ENCODE assay signal across 19 cellular contexts in the genomic region with DNA sequence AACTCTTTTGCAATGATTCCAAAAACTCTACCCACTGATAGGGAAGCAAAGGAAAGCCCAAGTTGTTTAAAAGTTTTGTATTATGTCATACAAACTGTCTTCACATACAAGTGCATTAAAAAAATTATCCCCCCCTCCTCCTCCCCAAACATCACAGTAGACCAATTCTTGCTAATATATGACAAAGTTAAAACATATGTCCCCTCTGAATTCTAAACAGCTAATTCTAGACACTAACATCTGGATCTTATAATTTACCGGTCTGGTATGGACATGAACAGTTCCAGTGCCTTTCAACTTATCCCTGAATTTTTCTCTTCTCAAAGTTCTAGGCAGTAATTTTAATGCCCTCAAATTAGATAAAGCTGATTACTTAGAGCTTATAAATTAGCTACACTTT. TPM values are rescaled to one million over a fixed set of nuclear protein-coding genes. Genes with fewer than 3 reads are reported as not detected.
DNase-seq lines count a peak whose midpoint lies in the region; ATAC-seq and TF ChIP-seq lines count a peak whose summit lies in the region.
"Had no signal": no experiment of that assay in that cellular context is flagged by ENCODE, and none has a peak within 500 bp of the region (broad histone marks: within the 10 kb centered on the region; RNA-seq: fewer than 3 reads in every experiment).

No MANE protein-coding gene starts in this region.

- peaks cover 18% of the 10 kb centered on the region for H3K4me1 Mint-ChIP-seq in activated naive CD4-positive, alpha-beta T cell treated with anti-CD3 and anti-CD28 coated beads, Interleukin-2, amount 50 U/mL, for 24 hours
- H3K4me1 Mint-ChIP-seq in endothelial cell (ENCODE audit: unreplicated experiment) (peaks cover 7% of the 10 kb centered on the region), type B pancreatic cell (ENCODE audit: unreplicated experiment) (peaks cover 4% of the 10 kb centered on the region)
- H3K4me1 Mint-ChIP-seq: B cell had no signal

- H3K4me3 Mint-ChIP-seq in activated naive CD4-positive, alpha-beta T cell treated with anti-CD3 and anti-CD28 coated beads, Interleukin-2, amount 50 U/mL, for 24 hours, result no peak overlapping the region
- H3K4me3 Mint-ChIP-seq in endothelial cell (ENCODE audit: unreplicated experiment), result peak overlapping the region; percentile 56
- no peak overlapping the region for H3K4me3 Mint-ChIP-seq in type B pancreatic cell
- H3K4me3 Mint-ChIP-seq: B cell; CD4-positive, CD25-positive, alpha-beta regulatory T cell had no signal

- DNase-seq in activated naive CD4-positive, alpha-beta T cell treated with anti-CD3 and anti-CD28 coated beads, Interleukin-2, amount 50 U/mL, for 72 hours (ENCODE audit: low spot score in 2 of 2), result no peak
- DNase-seq in endothelial cell (ENCODE audit: low spot score), result no peak
- DNase-seq in type B pancreatic cell (ENCODE audit: extremely low spot score, unreplicated experiment), result no peak
- no peak for DNase-seq in NCI-H345 (lab: John Stamatoyannopoulos, UW)
- DNase-seq in inferior parietal cortex (ENCODE audit: extremely low spot score), result no peak
- DNase-seq: Caco-2; CD4-positive, CD25-positive, alpha-beta regulatory T cell; DMS153; GM23248; HCEC 1CT; KBM-7; MV-4-11; NCI-H1417 treated with DMSO at 0.1 percent for 48 hours; NCI-H1930; NCI-H446; RPMI8226 had no signal

- ATAC-seq in activated naive CD4-positive, alpha-beta T cell treated with anti-CD3 and anti-CD28 coated beads, Interleukin-2, amount 50 U/mL, for 72 hours, result no peak
- peak; percentile 24; the same call in 1 of the 3 replicates for ATAC-seq in SK-N-SH treated with all-trans-retinoic acid at 6 μM for 48 hours

- H3K9me3 Mint-ChIP-seq in activated naive CD4-positive, alpha-beta T cell treated with anti-CD3 and anti-CD28 coated beads, Interleukin-2, amount 50 U/mL, for 24 hours, result no peaks in the 10 kb centered on the region
- H3K9me3 Mint-ChIP-seq in activated naive CD4-positive, alpha-beta T cell treated with anti-CD3 and anti-CD28 coated beads, Interleukin-2, amount 50 U/mL, for 72 hours, result no peaks in the 10 kb centered on the region
- no peaks in the 10 kb centered on the region for H3K9me3 Mint-ChIP-seq in endothelial cell (ENCODE audit: unreplicated experiment)
- H3K9me3 Mint-ChIP-seq in type B pancreatic cell, result no peaks in the 10 kb centered on the region
- H3K9me3 Mint-ChIP-seq: CD4-positive, CD25-positive, alpha-beta regulatory T cell had no signal

- no peaks in the 10 kb centered on the region for H3K27me3 Mint-ChIP-seq in activated naive CD4-positive, alpha-beta T cell treated with anti-CD3 and anti-CD28 coated beads, Interleukin-2, amount 50 U/mL, for 24 hours
- H3K27me3 Mint-ChIP-seq in endothelial cell (ENCODE audit: unreplicated experiment), result peaks cover 2% of the 10 kb centered on the region
- no peaks in the 10 kb centered on the region for H3K27me3 Mint-ChIP-seq in type B pancreatic cell
- H3K27me3 Mint-ChIP-seq: B cell; CD4-positive, CD25-positive, alpha-beta regulatory T cell had no signal

- peaks cover 6% of the 10 kb centered on the region for H3K36me3 Mint-ChIP-seq in activated naive CD4-positive, alpha-beta T cell treated with anti-CD3 and anti-CD28 coated beads, Interleukin-2, amount 50 U/mL, for 24 hours
- H3K36me3 Mint-ChIP-seq in activated naive CD4-positive, alpha-beta T cell treated with anti-CD3 and anti-CD28 coated beads, Interleukin-2, amount 50 U/mL, for 72 hours, result peaks cover 5 to 9% of the 10 kb centered on the region in 2 donors
- H3K36me3 Mint-ChIP-seq in endothelial cell (ENCODE audit: low read depth, unreplicated experiment) (peaks cover 27% of the 10 kb centered on the region), type B pancreatic cell (peaks cover 10% of the 10 kb centered on the region)

- TF ChIP-seq CTCF in endothelial cell (IDR thresholded peaks at IDR 0.05; ENCODE audit: unreplicated experiment), result no peak
- TF ChIP-seq CTCF in type B pancreatic cell (conservative IDR thresholded peaks at IDR 0.05), result no peak

- peak overlapping the region; percentile 65 for H3K27ac Mint-ChIP-seq in activated naive CD4-positive, alpha-beta T cell treated with anti-CD3 and anti-CD28 coated beads, Interleukin-2, amount 50 U/mL, for 24 hours
- no peak overlapping the region for H3K27ac Mint-ChIP-seq in activated naive CD4-positive, alpha-beta T cell treated with anti-CD3 and anti-CD28 coated beads, Interleukin-2, amount 50 U/mL, for 72 hours
- H3K27ac Mint-ChIP-seq in endothelial cell (ENCODE audit: unreplicated experiment) (no peak overlapping the region), type B pancreatic cell (peak overlapping the region; percentile 8)
- H3K27ac Mint-ChIP-seq: B cell had no signal

TF ChIP-seq in SK-N-SH treated with all-trans-retinoic acid at 6 μM for 48 hours, 23 proteins besides CTCF, POLR2A, EP300 and RAD21 (continues in another document):
- TF ChIP-seq ZFP3 (CRISPR knock-in tag; IDR thresholded peaks at IDR 0.05), result no peak
- no peak for TF ChIP-seq SNAI2 (CRISPR knock-in tag; IDR thresholded peaks at IDR 0.05)
- no peak for TF ChIP-seq ZFP30 (CRISPR knock-in tag; IDR thresholded peaks at IDR 0.05)
- no peak for TF ChIP-seq TOX (CRISPR knock-in tag; IDR thresholded peaks at IDR 0.05; ENCODE audit: borderline replicate concordance)
- TF ChIP-seq ARNTL (CRISPR knock-in tag; IDR thresholded peaks at IDR 0.05; ENCODE audit: borderline replicate concordance, low read depth), result no peak
- no peak for TF ChIP-seq ZC3H10 (CRISPR knock-in tag; IDR thresholded peaks at IDR 0.05)
- TF ChIP-seq, protein P1, sequence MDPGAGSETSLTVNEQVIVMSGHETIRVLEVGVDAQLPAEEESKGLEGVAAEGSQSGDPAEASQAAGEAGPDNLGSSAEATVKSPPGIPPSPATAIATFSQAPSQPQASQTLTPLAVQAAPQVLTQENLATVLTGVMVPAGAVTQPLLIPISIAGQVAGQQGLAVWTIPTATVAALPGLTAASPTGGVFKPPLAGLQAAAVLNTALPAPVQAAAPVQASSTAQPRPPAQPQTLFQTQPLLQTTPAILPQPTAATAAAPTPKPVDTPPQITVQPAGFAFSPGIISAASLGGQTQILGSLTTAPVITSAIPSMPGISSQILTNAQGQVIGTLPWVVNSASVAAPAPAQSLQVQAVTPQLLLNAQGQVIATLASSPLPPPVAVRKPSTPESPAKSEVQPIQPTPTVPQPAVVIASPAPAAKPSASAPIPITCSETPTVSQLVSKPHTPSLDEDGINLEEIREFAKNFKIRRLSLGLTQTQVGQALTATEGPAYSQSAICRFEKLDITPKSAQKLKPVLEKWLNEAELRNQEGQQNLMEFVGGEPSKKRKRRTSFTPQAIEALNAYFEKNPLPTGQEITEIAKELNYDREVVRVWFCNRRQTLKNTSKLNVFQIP (CRISPR knock-in tag; IDR thresholded peaks at IDR 0.05; ENCODE audit: borderline replicate concordance, low read depth), result no peak
- TF ChIP-seq TCF4 (CRISPR knock-in tag; IDR thresholded peaks at IDR 0.05; ENCODE audit: borderline replicate concordance), result no peak
- TF ChIP-seq ZNF565 (CRISPR knock-in tag; conservative IDR thresholded peaks at IDR 0.05; ENCODE audit: low read depth), result no peak
- no peak for TF ChIP-seq OSR1 (CRISPR knock-in tag; IDR thresholded peaks at IDR 0.05)
- TF ChIP-seq ESRRG (CRISPR knock-in tag; IDR thresholded peaks at IDR 0.05), result no peak
- TF ChIP-seq GLIS3 (CRISPR knock-in tag; IDR thresholded peaks at IDR 0.05), result no peak
- TF ChIP-seq, protein P2, sequence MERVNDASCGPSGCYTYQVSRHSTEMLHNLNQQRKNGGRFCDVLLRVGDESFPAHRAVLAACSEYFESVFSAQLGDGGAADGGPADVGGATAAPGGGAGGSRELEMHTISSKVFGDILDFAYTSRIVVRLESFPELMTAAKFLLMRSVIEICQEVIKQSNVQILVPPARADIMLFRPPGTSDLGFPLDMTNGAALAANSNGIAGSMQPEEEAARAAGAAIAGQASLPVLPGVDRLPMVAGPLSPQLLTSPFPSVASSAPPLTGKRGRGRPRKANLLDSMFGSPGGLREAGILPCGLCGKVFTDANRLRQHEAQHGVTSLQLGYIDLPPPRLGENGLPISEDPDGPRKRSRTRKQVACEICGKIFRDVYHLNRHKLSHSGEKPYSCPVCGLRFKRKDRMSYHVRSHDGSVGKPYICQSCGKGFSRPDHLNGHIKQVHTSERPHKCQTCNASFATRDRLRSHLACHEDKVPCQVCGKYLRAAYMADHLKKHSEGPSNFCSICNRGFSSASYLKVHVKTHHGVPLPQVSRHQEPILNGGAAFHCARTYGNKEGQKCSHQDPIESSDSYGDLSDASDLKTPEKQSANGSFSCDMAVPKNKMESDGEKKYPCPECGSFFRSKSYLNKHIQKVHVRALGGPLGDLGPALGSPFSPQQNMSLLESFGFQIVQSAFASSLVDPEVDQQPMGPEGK (CRISPR knock-in tag; IDR thresholded peaks at IDR 0.05; ENCODE audit: borderline replicate concordance), result no peak

RNA-seq across cellular contexts. Expression of a gene that starts 13.4 kb away (rescaled TPM):
- 10 to 100 TPM; 33.1 to 49.2 TPM for total RNA-seq in activated naive CD4-positive, alpha-beta T cell treated with anti-CD3 and anti-CD28 coated beads, Interleukin-2, amount 50 U/mL, for 72 hours
- total RNA-seq in endothelial cell (ENCODE audit: unreplicated experiment) (69.2 TPM), type B pancreatic cell (ENCODE audit: low replicate concordance) (35.3 and 45.4 TPM in 2 replicates)

RNA-seq across cellular contexts. Expression of a gene that starts 36.5 kb away (rescaled TPM):
- 100 to 1,000 TPM in 1 of 2 donors, 10 to 100 TPM in 1; 81.2 to 100 TPM for total RNA-seq in activated naive CD4-positive, alpha-beta T cell treated with anti-CD3 and anti-CD28 coated beads, Interleukin-2, amount 50 U/mL, for 72 hours
- total RNA-seq in endothelial cell (ENCODE audit: unreplicated experiment), result 42.6 TPM
- total RNA-seq in type B pancreatic cell (ENCODE audit: low replicate concordance), result 42.5 and 57.8 TPM in 2 replicates

RNA-seq across cellular contexts. Expression of a gene that starts 38.4 kb away (rescaled TPM):
- 10 to 100 TPM; 20.9 to 21.5 TPM for total RNA-seq in activated naive CD4-positive, alpha-beta T cell treated with anti-CD3 and anti-CD28 coated beads, Interleukin-2, amount 50 U/mL, for 72 hours
- total RNA-seq in endothelial cell (ENCODE audit: unreplicated experiment) (15.4 TPM), type B pancreatic cell (ENCODE audit: low replicate concordance) (0.74 and 2.3 TPM in 2 replicates)

RNA-seq across cellular contexts. Expression of a gene that starts 40.7 kb away (rescaled TPM):
- total RNA-seq in activated naive CD4-positive, alpha-beta T cell treated with anti-CD3 and anti-CD28 coated beads, Interleukin-2, amount 50 U/mL, for 72 hours, result 10 to 100 TPM; 63.7 to 80.4 TPM
- total RNA-seq in endothelial cell (ENCODE audit: unreplicated experiment) (72.7 TPM), type B pancreatic cell (ENCODE audit: low replicate concordance) (48.0 and 59.3 TPM in 2 replicates)

RNA-seq across cellular contexts. Expression of a gene that starts 43.7 kb away (rescaled TPM):
- not detected for total RNA-seq in activated naive CD4-positive, alpha-beta T cell treated with anti-CD3 and anti-CD28 coated beads, Interleukin-2, amount 50 U/mL, for 72 hours
- total RNA-seq in endothelial cell (ENCODE audit: unreplicated experiment), result not detected
- not detected in 2 replicates for total RNA-seq in type B pancreatic cell (ENCODE audit: low replicate concordance)
- total RNA-seq: B cell; Caco-2; CD4-positive, CD25-positive, alpha-beta regulatory T cell; GM23248 had no signal

Comparison
In these comparisons a context has a peak if more than half of its experiments do, and no peak if none do; other contexts are left out.
1. H3K27ac Mint-ChIP-seq: peak in activated naive CD4-positive, alpha-beta T cell treated with anti-CD3 and anti-CD28 coated beads, Interleukin-2, amount 50 U/mL, for 24 hours (single experiment) and type B pancreatic cell (single experiment); none in activated naive CD4-positive, alpha-beta T cell treated with anti-CD3 and anti-CD28 coated beads, Interleukin-2, amount 50 U/mL, for 72 hours (0 of 2) and endothelial cell (single experiment).